In genomic region chr7:22954251-22954650, GRCh38 we compare ENCODE assay signal across 30 cellular contexts.
"Had no signal": no experiment of that assay in that cellular context is flagged by ENCODE, and none has a peak within 500 bp of the region (broad histone marks: within the 10 kb centered on the region; RNA-seq: fewer than 3 reads in every experiment).

No MANE protein-coding gene starts in this region.

- FAIRE-seq: astrocyte, bronchial epithelial cell had no signal

- H3K4me1 ChIP-seq: gastrocnemius medialis had no signal

- H3K27ac ChIP-seq: brain microvascular endothelial cell, coronary artery, dorsolateral prefrontal cortex, gastrocnemius medialis, heart left ventricle, VCaP had no signal

- ATAC-seq: activated T-cell treated with anti-CD3 and anti-CD28 coated beads, Interleukin-2, amount 50 U/mL, for 4 hours; activated T-helper 17 cell treated with anti-CD3 and anti-CD28 coated beads, Interleukin-2, amount 50 U/mL, for 72 hours; esophagus mucosa; gastrocnemius medialis; heart left ventricle; WTC11 had no signal

- DNase-seq: activated CD4-positive, alpha-beta memory T cell treated with anti-CD3 and anti-CD28 coated beads, Interleukin-2, amount 10 ng/mL, durations not matched to agents 7 days and 5 days; activated CD4-positive, alpha-beta T cell treated with anti-CD3 and anti-CD28 coated beads for 1 hour; activated CD4-positive, alpha-beta T cell treated with anti-CD3 and anti-CD28 coated beads for 4 hours; activated CD4-positive, alpha-beta T cell treated with anti-CD3 and anti-CD28 coated beads, Interleukin-2, amount 10 ng/mL, durations not matched to agents 7 days and 5 days; activated CD4-positive, alpha-beta T cell treated with anti-CD3 and anti-CD28 coated beads, Interleukin-2, amount 50 U/mL, for 4 hours; activated CD8-positive, alpha-beta memory T cell treated with anti-CD3 and anti-CD28 coated beads, Interleukin-2, amount 50 U/mL, for 48 hours; activated effector memory CD4-positive, alpha-beta T cell treated with Interleukin-2 at 50 U/mL for 16 hours; activated gamma-delta T cell treated with Interleukin-2 at 50 U/mL for 16 hours; activated naive CD4-positive, alpha-beta T cell treated with anti-CD3 and anti-CD28 coated beads, Interleukin-2, amount 50 U/mL, for 16 hours; activated naive CD4-positive, alpha-beta T cell treated with Interleukin-2 at 50 U/mL for 16 hours; activated T-cell treated with anti-CD3 and anti-CD28 coated beads for 4 hours; activated T-cell treated with anti-CD3 and anti-CD28 coated beads, Interleukin-2, amount 50 U/mL, for 4 hours; amniotic stem cell; anterior cingulate cortex; brain microvascular endothelial cell; dorsolateral prefrontal cortex; effector memory CD4-positive, alpha-beta T cell; endodermal cell; foreskin fibroblast; gastrocnemius medialis; glutamatergic neuron; heart left ventricle; T-helper 2 cell had no signal

- H3K9me3 ChIP-seq: gastrocnemius medialis, heart left ventricle had no signal

- H3K27me3 ChIP-seq: brain microvascular endothelial cell, dorsolateral prefrontal cortex, gastrocnemius medialis, heart left ventricle had no signal

- H3K4me3 ChIP-seq: coronary artery, dorsolateral prefrontal cortex, gastrocnemius medialis, heart left ventricle had no signal
